In the genomic region with DNA sequence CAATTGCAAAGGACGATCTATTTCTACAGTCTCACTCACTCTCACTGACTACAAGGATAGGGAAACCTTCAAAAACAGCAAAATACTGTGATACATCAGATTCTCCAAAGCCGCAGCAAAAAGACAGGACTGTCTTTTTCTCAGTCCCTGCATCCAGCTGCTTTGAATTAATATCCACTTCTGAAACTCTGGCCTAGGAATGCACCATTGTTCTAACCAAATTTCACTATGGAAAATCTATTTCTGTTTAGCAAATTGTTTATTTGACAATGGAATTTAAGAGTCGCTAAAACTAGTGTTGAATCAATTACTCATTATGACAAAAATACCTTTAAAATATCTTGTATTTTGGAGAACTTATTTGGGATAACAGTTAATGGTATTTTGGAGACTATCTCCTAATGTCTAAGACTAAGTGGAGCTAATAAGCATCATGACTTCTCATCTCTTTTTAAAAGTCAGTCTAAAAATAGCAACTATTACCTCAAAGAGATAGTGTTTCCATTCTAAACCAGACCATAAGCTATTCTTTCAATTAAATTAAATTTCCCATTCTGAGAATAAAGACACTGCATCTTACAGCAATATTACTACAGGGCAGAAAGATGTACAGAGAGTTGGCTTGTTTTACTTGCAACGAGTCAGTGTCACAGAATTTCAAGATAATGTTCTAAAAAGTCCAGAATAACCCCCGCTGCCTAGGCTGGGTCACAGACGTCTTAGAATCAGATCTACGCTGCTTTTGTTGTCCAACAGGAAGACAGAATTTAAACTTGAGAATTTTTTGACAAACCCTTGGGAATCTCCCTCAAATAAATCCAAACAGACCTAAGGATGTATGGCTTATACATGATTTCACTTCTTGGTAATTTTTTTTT, we compare ENCODE assay signal across 9 cellular contexts.
DNase-seq lines count a peak whose midpoint lies in the region; ATAC-seq and TF ChIP-seq lines count a peak whose summit lies in the region.
"Had no signal": no experiment of that assay in that cellular context is flagged by ENCODE, and none has a peak within 500 bp of the region (broad histone marks: within the 10 kb centered on the region; RNA-seq: fewer than 3 reads in every experiment).

No MANE protein-coding gene starts in this region.

- H2AFZ ChIP-seq in GM23338 = no peak overlapping the region

- H3F3A ChIP-seq in GM23338 (replicated peaks; ENCODE audit: low read depth) = no peaks in the 10 kb centered on the region; the same call in 1 of the 2 replicates

- TF ChIP-seq CTCF in GM23338 (conservative IDR thresholded peaks at IDR 0.05; ENCODE audit: low read depth in 2 of 2) (no peak), glutamatergic neuron (IDR thresholded peaks at IDR 0.05; ENCODE audit: partially characterized antibody, unreplicated experiment) (no peak), MCF 10A (IDR thresholded peaks at IDR 0.05; ENCODE audit: unreplicated experiment) (no peak)
- TF ChIP-seq CTCF in activated CD8-positive, alpha-beta T cell treated with anti-CD3 and anti-CD28 coated beads for 36 hours (IDR thresholded peaks at IDR 0.05) = no peak

- H3K27ac ChIP-seq in GM23338 (ENCODE audit: low read depth) = 0 out of 2 replicates have a peak overlapping the region, but pooled peaks have one; percentile 9
- H3K27ac ChIP-seq: KMS-11 had no signal

- H3K4me2 ChIP-seq in GM23338 = no peak overlapping the region
- H3K4me2 ChIP-seq: KMS-11 had no signal

- CTCF ChIA-PET in activated CD8-positive, alpha-beta T cell treated with anti-CD3 and anti-CD28 coated beads for 36 hours (lab: Charles Lee) = interaction anchor here (1.0 to 2.1 kb wide), 9 partner anchors 8 to 173 kb away, joined by 3 to 12 read pairs (median 6); no protein-coding TSS in a partner anchor
- CTCF ChIA-PET in MCF 10A (lab: Yijun Ruan, JAX) = interaction anchor here (0.6 kb wide), 1 partner anchor 47 kb away, joined by 3 read pairs; no protein-coding TSS in a partner anchor

- H3K9me3 Mint-ChIP-seq in GM23338 (no peaks in the 10 kb centered on the region; the same call in 2 of the 3 replicates), glutamatergic neuron (ENCODE audit: unreplicated experiment) (peaks cover 8% of the 10 kb centered on the region), MCF 10A (ENCODE audit: unreplicated experiment) (no peaks in the 10 kb centered on the region)
- no peaks in the 10 kb centered on the region for H3K9me3 Mint-ChIP-seq in activated CD8-positive, alpha-beta T cell treated with anti-CD3 and anti-CD28 coated beads for 36 hours
- H3K9me3 Mint-ChIP-seq in stimulated activated memory B cell treated with anti-CD40 and anti-IgM and Interleukin-4, amounts not matched to agents 10 μg/mL and 1 μg/mL and 100 μg/mL, for 72 hours = no peaks in the 10 kb centered on the region

- H3K27ac Mint-ChIP-seq in GM23338 (no peak overlapping the region), glutamatergic neuron (ENCODE audit: unreplicated experiment) (peak overlapping the region; percentile 99), MCF 10A (ENCODE audit: low read depth, unreplicated experiment) (no peak overlapping the region)
- H3K27ac Mint-ChIP-seq in activated CD8-positive, alpha-beta T cell treated with anti-CD3 and anti-CD28 coated beads for 36 hours = peak overlapping the region; percentile 87
- peak overlapping the region; percentile 88 for H3K27ac Mint-ChIP-seq in stimulated activated memory B cell treated with anti-CD40 and anti-IgM and Interleukin-4, amounts not matched to agents 10 μg/mL and 1 μg/mL and 100 μg/mL, for 72 hours

- DNase-seq in GM23338 (ENCODE audit: low spot score) = no peak
- no peak for DNase-seq in activated CD8-positive, alpha-beta T cell treated with anti-CD3 and anti-CD28 coated beads for 36 hours
- no peak for DNase-seq in glutamatergic neuron
- DNase-seq in MCF 10A (ENCODE audit: unreplicated experiment) = no peak
- no peak for DNase-seq in NCI-H128 (lab: John Stamatoyannopoulos, UW; ENCODE audit: unreplicated experiment)

- BruUV-seq in MCF 10A (replicated peaks; lab: Mats Ljungman, UMichigan) = no TSS peak

- no peaks in the 10 kb centered on the region for H3K9me2 ChIP-seq in GM23338 (ENCODE audit: insufficient read depth)

- intact Hi-C loops in activated CD8-positive, alpha-beta T cell treated with anti-CD3 and anti-CD28 coated beads for 36 hours (cut with micrococcal nuclease) = loop anchor here (2.0 kb wide), 1 partner anchor 43 kb away; no protein-coding TSS in a partner anchor
- intact Hi-C loops in MCF 10A (cut with micrococcal nuclease) = no loop called here

- no peak overlapping the region for H3K4me3 ChIP-seq in GM23338

- H3K36me3 Mint-ChIP-seq in GM23338 (ENCODE audit: low read depth) = no peaks in the 10 kb centered on the region
- peaks cover 73% of the 10 kb centered on the region for H3K36me3 Mint-ChIP-seq in activated CD8-positive, alpha-beta T cell treated with anti-CD3 and anti-CD28 coated beads for 36 hours (ENCODE audit: low read depth)
- H3K36me3 Mint-ChIP-seq in glutamatergic neuron (ENCODE audit: unreplicated experiment) = no peaks in the 10 kb centered on the region
- peaks cover 30% of the 10 kb centered on the region for H3K36me3 Mint-ChIP-seq in stimulated activated memory B cell treated with anti-CD40 and anti-IgM and Interleukin-4, amounts not matched to agents 10 μg/mL and 1 μg/mL and 100 μg/mL, for 72 hours
- peaks cover 2% of the 10 kb centered on the region for H3K36me3 Mint-ChIP-seq in MCF 10A (ENCODE audit: insufficient read depth, unreplicated experiment)

- H3K27me3 Mint-ChIP-seq in GM23338 (ENCODE audit: insufficient read depth, low read depth, poor library complexity) (peaks cover 5% of the 10 kb centered on the region), glutamatergic neuron (ENCODE audit: unreplicated experiment) (peaks cover 2% of the 10 kb centered on the region), MCF 10A (ENCODE audit: insufficient read depth, unreplicated experiment) (no peaks in the 10 kb centered on the region)
- H3K27me3 Mint-ChIP-seq in activated CD8-positive, alpha-beta T cell treated with anti-CD3 and anti-CD28 coated beads for 36 hours = no peaks in the 10 kb centered on the region
- H3K27me3 Mint-ChIP-seq in stimulated activated memory B cell treated with anti-CD40 and anti-IgM and Interleukin-4, amounts not matched to agents 10 μg/mL and 1 μg/mL and 100 μg/mL, for 72 hours = no peaks in the 10 kb centered on the region

- H3K4me3 Mint-ChIP-seq in GM23338 = no peak overlapping the region
- H3K4me3 Mint-ChIP-seq in activated CD8-positive, alpha-beta T cell treated with anti-CD3 and anti-CD28 coated beads for 36 hours = peak overlapping the region; percentile 55
- peak overlapping the region; percentile 71 for H3K4me3 Mint-ChIP-seq in glutamatergic neuron (ENCODE audit: unreplicated experiment)
- peak overlapping the region; percentile 43 for H3K4me3 Mint-ChIP-seq in stimulated activated memory B cell treated with anti-CD40 and anti-IgM and Interleukin-4, amounts not matched to agents 10 μg/mL and 1 μg/mL and 100 μg/mL, for 72 hours
- no peak overlapping the region for H3K4me3 Mint-ChIP-seq in MCF 10A (ENCODE audit: unreplicated experiment)

- H4K20me1 ChIP-seq in GM23338 (replicated peaks; ENCODE audit: insufficient read depth) = no peaks in the 10 kb centered on the region

- POLR2A ChIA-PET in activated CD8-positive, alpha-beta T cell treated with anti-CD3 and anti-CD28 coated beads for 36 hours (lab: Charles Lee) = interaction anchor here (0.9 to 3.7 kb wide), 14 partner anchors 10 to 173 kb away, joined by 3 to 23 read pairs (median 6); a partner anchor contains a TSS
- POLR2A ChIA-PET in MCF 10A (lab: Yijun Ruan, JAX) = interaction anchor here (1.1 kb wide), 1 partner anchor 120 kb away, joined by 4 read pairs; a partner anchor contains a TSS

- H3K4me1 Mint-ChIP-seq in GM23338 = peaks cover 34% of the 10 kb centered on the region
- H3K4me1 Mint-ChIP-seq in activated CD8-positive, alpha-beta T cell treated with anti-CD3 and anti-CD28 coated beads for 36 hours (ENCODE audit: low read depth) = peaks cover 73% of the 10 kb centered on the region
- H3K4me1 Mint-ChIP-seq in glutamatergic neuron (ENCODE audit: low read depth, unreplicated experiment) = peaks cover 41% of the 10 kb centered on the region
- peaks cover 62% of the 10 kb centered on the region for H3K4me1 Mint-ChIP-seq in stimulated activated memory B cell treated with anti-CD40 and anti-IgM and Interleukin-4, amounts not matched to agents 10 μg/mL and 1 μg/mL and 100 μg/mL, for 72 hours
- H3K4me1 Mint-ChIP-seq in MCF 10A (ENCODE audit: insufficient read depth, unreplicated experiment) = no peaks in the 10 kb centered on the region

- ATAC-seq in GM23338 (no peak), GM18907 (IDR thresholded peaks at IDR 0.05; ENCODE audit: unreplicated experiment) (no peak), esophagus mucosa (no peak)
- ATAC-seq in activated CD8-positive, alpha-beta T cell treated with anti-CD3 and anti-CD28 coated beads for 36 hours = peak; percentile 40
- peak; percentile 46 for ATAC-seq in stimulated activated memory B cell treated with anti-CD40 and anti-IgM and Interleukin-4, amounts not matched to agents 10 μg/mL and 1 μg/mL and 100 μg/mL, for 72 hours

- no peaks in the 10 kb centered on the region for H3K27me3 ChIP-seq in GM23338 (ENCODE audit: insufficient read depth)

- peaks cover 34% of the 10 kb centered on the region for H3K4me1 ChIP-seq in GM23338 (ENCODE audit: insufficient read depth)

- H3K36me3 ChIP-seq in GM23338 (ENCODE audit: insufficient read depth) = no peaks in the 10 kb centered on the region

- H3K79me2 ChIP-seq in GM23338 (replicated peaks; ENCODE audit: insufficient read depth) = no peaks in the 10 kb centered on the region

TF ChIP-seq in GM23338, 12 proteins besides CTCF, POLR2A, EP300 and RAD21 (continues in another document):
- TF ChIP-seq JUNB (IDR thresholded peaks at IDR 0.05; ENCODE audit: unreplicated experiment) = no peak

Comparison
In these comparisons a context has a peak if more than half of its experiments do, and no peak if none do; other contexts are left out.
1. ATAC-seq: peak in activated CD8-positive, alpha-beta T cell treated with anti-CD3 and anti-CD28 coated beads for 36 hours (single experiment) and stimulated activated memory B cell treated with anti-CD40 and anti-IgM and Interleukin-4, amounts not matched to agents 10 μg/mL and 1 μg/mL and 100 μg/mL, for 72 hours (single experiment); none in GM23338 (single experiment), GM18907 (single experiment) and esophagus mucosa (single experiment).
2. H3K27ac Mint-ChIP-seq: peak in activated CD8-positive, alpha-beta T cell treated with anti-CD3 and anti-CD28 coated beads for 36 hours (single experiment), glutamatergic neuron (single experiment) and stimulated activated memory B cell treated with anti-CD40 and anti-IgM and Interleukin-4, amounts not matched to agents 10 μg/mL and 1 μg/mL and 100 μg/mL, for 72 hours (single experiment); none in GM23338 (single experiment) and MCF 10A (single experiment).
3. H3K4me3 Mint-ChIP-seq: peak in activated CD8-positive, alpha-beta T cell treated with anti-CD3 and anti-CD28 coated beads for 36 hours (single experiment), glutamatergic neuron (single experiment) and stimulated activated memory B cell treated with anti-CD40 and anti-IgM and Interleukin-4, amounts not matched to agents 10 μg/mL and 1 μg/mL and 100 μg/mL, for 72 hours (single experiment); none in GM23338 (single experiment) and MCF 10A (single experiment).